ENCODE assay signal across 1 cellular context in the genomic region with DNA sequence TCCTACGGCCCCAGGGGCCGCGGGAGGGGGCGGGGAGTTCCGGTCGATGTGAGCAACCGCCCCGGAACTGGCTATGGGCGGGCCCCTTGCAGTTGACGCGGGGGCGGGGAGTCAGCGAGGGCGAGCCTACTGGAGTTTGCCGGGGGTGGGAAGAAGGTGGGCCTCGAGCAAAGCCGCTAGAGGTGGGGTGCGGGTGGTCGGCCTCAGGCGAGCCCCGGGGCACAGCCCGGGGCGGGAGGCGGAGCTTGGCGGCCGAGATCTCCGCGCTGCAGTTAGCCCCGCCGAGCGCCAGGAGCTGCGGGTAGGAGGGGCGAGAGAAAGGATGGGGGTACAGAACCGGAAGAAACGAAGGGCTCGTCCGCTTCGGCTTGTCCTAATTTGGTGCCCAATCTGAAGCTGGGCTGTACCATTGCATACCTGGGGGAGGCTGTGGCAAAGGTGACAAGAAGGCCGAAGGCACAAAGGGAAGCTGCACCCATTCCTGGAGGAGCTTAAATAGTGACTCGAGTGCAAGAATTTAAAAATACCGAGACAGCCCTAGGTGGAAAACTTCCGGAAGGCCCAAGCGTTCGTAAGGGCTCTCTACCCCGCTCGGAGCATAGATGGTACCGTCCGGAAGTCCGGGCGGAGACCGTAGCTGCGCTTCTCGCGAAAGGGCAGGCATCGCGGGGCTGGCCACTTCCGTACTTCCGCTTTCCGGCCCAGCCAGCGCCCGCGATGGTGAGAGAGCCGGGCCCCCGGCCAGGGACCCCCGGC.
TF ChIP-seq lines count a peak whose summit lies in the region.

TSS of gene ARPC4 (plus strand) at position 678 of the 756 bp plus-strand sequence. CDS start at position 718, 40 bp downstream.
TSS of gene TADA3 (minus strand) at position 69 of the 756 bp plus-strand sequence. CDS start 1,007 bp downstream, outside the sequence.

TF ChIP-seq in K562, 482 proteins besides CTCF, POLR2A, EP300 and RAD21 (continued from another document and continues in another):
- TF ChIP-seq ZMIZ1 (IDR thresholded peaks at IDR 0.05; ENCODE audit: low read depth in 2 of 2, low read length in 2 of 2) = peak in 1 of 2 experiments; percentile 45; a peak in 1 of 4 replicates
- no peak for TF ChIP-seq SAFB (IDR thresholded peaks at IDR 0.05; ENCODE audit: borderline replicate concordance, low read depth, low read length)
- no peak for TF ChIP-seq ZNF24 (IDR thresholded peaks at IDR 0.05)
- no peak for TF ChIP-seq ZNF780A (CRISPR knock-in tag; IDR thresholded peaks at IDR 0.05)
- no peak for TF ChIP-seq NFE2L1 (tag; IDR thresholded peaks at IDR 0.05; ENCODE audit: borderline replicate concordance, low read depth)
- TF ChIP-seq SREBF1 (IDR thresholded peaks at IDR 0.05; ENCODE audit: borderline replicate concordance, low read depth, low read length) = peak; percentile 93; the same call in 1 of the 2 replicates
- no peak for TF ChIP-seq POLR3A (IDR thresholded peaks at IDR 0.05; ENCODE audit: borderline replicate concordance, extremely low read depth, insufficient read depth, insufficient read length)
- no peak for TF ChIP-seq ZBED1 (IDR thresholded peaks at IDR 0.05)
- TF ChIP-seq NEUROD1 (IDR thresholded peaks at IDR 0.05; ENCODE audit: borderline replicate concordance, low read depth, low read length, partially characterized antibody) = peak; percentile 74
- no peak for TF ChIP-seq MED1 (CRISPR knock-in tag; IDR thresholded peaks at IDR 0.05; ENCODE audit: borderline replicate concordance)
- TF ChIP-seq, protein P1, sequence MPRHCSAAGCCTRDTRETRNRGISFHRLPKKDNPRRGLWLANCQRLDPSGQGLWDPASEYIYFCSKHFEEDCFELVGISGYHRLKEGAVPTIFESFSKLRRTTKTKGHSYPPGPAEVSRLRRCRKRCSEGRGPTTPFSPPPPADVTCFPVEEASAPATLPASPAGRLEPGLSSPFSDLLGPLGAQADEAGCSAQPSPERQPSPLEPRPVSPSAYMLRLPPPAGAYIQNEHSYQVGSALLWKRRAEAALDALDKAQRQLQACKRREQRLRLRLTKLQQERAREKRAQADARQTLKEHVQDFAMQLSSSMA (CRISPR knock-in tag; IDR thresholded peaks at IDR 0.05) = no peak
- TF ChIP-seq, protein P2, sequence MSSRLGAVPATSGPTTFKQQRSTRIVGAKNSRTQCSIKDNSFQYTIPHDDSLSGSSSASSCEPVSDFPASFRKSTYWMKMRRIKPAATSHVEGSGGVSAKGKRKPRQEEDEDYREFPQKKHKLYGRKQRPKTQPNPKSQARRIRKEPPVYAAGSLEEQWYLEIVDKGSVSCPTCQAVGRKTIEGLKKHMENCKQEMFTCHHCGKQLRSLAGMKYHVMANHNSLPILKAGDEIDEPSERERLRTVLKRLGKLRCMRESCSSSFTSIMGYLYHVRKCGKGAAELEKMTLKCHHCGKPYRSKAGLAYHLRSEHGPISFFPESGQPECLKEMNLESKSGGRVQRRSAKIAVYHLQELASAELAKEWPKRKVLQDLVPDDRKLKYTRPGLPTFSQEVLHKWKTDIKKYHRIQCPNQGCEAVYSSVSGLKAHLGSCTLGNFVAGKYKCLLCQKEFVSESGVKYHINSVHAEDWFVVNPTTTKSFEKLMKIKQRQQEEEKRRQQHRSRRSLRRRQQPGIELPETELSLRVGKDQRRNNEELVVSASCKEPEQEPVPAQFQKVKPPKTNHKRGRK (tag; IDR thresholded peaks at IDR 0.05) = no peak
- TF ChIP-seq BDP1 (IDR thresholded peaks at IDR 0.05; ENCODE audit: insufficient read depth, insufficient read length) = no peak
- TF ChIP-seq ZNF175 (CRISPR knock-in tag; IDR thresholded peaks at IDR 0.05; ENCODE audit: low read depth) = peak; percentile 33; the same call in 1 of the 2 replicates
- 0 out of 2 replicates have a peak, but pooled peaks have one; percentile 8 for TF ChIP-seq ZNF41 (CRISPR knock-in tag; conservative IDR thresholded peaks at IDR 0.05)
- peak; percentile 42; the same call in 1 of the 2 replicates for TF ChIP-seq ZNF239 (CRISPR knock-in tag; IDR thresholded peaks at IDR 0.05)
- no peak for TF ChIP-seq ZSCAN29 (IDR thresholded peaks at IDR 0.05)
- 0 out of 2 replicates have a peak, but pooled peaks have one; percentile 6 for TF ChIP-seq ZKSCAN1 (IDR thresholded peaks at IDR 0.05; ENCODE audit: low read depth, low read length)
- TF ChIP-seq, protein P3, sequence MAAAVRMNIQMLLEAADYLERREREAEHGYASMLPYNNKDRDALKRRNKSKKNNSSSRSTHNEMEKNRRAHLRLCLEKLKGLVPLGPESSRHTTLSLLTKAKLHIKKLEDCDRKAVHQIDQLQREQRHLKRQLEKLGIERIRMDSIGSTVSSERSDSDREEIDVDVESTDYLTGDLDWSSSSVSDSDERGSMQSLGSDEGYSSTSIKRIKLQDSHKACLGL (CRISPR knock-in tag; IDR thresholded peaks at IDR 0.05; ENCODE audit: borderline replicate concordance, poor library complexity, severe bottlenecking) = no peak
- TF ChIP-seq FOXJ3 (CRISPR knock-in tag; IDR thresholded peaks at IDR 0.05) = no peak
- TF ChIP-seq MTA3 (IDR thresholded peaks at IDR 0.05; ENCODE audit: borderline replicate concordance) = peak; percentile 41; the same call in 1 of the 2 replicates
- no peak for TF ChIP-seq ZNF586 (CRISPR knock-in tag; conservative IDR thresholded peaks at IDR 0.05)
- TF ChIP-seq, protein P4, sequence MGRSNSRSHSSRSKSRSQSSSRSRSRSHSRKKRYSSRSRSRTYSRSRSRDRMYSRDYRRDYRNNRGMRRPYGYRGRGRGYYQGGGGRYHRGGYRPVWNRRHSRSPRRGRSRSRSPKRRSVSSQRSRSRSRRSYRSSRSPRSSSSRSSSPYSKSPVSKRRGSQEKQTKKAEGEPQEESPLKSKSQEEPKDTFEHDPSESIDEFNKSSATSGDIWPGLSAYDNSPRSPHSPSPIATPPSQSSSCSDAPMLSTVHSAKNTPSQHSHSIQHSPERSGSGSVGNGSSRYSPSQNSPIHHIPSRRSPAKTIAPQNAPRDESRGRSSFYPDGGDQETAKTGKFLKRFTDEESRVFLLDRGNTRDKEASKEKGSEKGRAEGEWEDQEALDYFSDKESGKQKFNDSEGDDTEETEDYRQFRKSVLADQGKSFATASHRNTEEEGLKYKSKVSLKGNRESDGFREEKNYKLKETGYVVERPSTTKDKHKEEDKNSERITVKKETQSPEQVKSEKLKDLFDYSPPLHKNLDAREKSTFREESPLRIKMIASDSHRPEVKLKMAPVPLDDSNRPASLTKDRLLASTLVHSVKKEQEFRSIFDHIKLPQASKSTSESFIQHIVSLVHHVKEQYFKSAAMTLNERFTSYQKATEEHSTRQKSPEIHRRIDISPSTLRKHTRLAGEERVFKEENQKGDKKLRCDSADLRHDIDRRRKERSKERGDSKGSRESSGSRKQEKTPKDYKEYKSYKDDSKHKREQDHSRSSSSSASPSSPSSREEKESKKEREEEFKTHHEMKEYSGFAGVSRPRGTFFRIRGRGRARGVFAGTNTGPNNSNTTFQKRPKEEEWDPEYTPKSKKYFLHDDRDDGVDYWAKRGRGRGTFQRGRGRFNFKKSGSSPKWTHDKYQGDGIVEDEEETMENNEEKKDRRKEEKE (IDR thresholded peaks at IDR 0.05; ENCODE audit: borderline replicate concordance in 1 of 2, control insufficient read depth in 1 of 2, low read depth in 2 of 2, low read length in 1 of 2) = peak in 1 of 2 experiments; percentile 99; a peak in 2 of 4 replicates
- no peak for TF ChIP-seq PHF21A (IDR thresholded peaks at IDR 0.05; ENCODE audit: borderline replicate concordance, low read depth)
- no peak; the same call in 1 of the 2 replicates for TF ChIP-seq THRB (CRISPR knock-in tag; conservative IDR thresholded peaks at IDR 0.05)
- TF ChIP-seq CHD2 (IDR thresholded peaks at IDR 0.05; ENCODE audit: low read depth, low read length) = peak; percentile 98
- no peak for TF ChIP-seq DMBX1 (CRISPR knock-in tag; IDR thresholded peaks at IDR 0.05; ENCODE audit: borderline replicate concordance)
- TF ChIP-seq SMARCC2 (IDR thresholded peaks at IDR 0.05; ENCODE audit: low read depth) = no peak
- no peak for TF ChIP-seq POLR3G (IDR thresholded peaks at IDR 0.05; ENCODE audit: extremely low read depth, insufficient read length, insufficient replicate concordance)
- TF ChIP-seq SP1 (CRISPR knock-in tag; IDR thresholded peaks at IDR 0.05) = peak; percentile 48; the same call in 1 of the 2 replicates
- no peak for TF ChIP-seq EWSR1 (IDR thresholded peaks at IDR 0.05; ENCODE audit: borderline replicate concordance, low read depth, partially characterized antibody)
- TF ChIP-seq PHTF2 (CRISPR knock-in tag; IDR thresholded peaks at IDR 0.05) = no peak
- peak; percentile 69 for TF ChIP-seq RBM25 (IDR thresholded peaks at IDR 0.05; ENCODE audit: low read depth, low read length, severe bottlenecking)
- TF ChIP-seq KLF10 (CRISPR knock-in tag; IDR thresholded peaks at IDR 0.05) = no peak
- TF ChIP-seq HDGF (IDR thresholded peaks at IDR 0.05) = no peak
- TF ChIP-seq, protein P5, sequence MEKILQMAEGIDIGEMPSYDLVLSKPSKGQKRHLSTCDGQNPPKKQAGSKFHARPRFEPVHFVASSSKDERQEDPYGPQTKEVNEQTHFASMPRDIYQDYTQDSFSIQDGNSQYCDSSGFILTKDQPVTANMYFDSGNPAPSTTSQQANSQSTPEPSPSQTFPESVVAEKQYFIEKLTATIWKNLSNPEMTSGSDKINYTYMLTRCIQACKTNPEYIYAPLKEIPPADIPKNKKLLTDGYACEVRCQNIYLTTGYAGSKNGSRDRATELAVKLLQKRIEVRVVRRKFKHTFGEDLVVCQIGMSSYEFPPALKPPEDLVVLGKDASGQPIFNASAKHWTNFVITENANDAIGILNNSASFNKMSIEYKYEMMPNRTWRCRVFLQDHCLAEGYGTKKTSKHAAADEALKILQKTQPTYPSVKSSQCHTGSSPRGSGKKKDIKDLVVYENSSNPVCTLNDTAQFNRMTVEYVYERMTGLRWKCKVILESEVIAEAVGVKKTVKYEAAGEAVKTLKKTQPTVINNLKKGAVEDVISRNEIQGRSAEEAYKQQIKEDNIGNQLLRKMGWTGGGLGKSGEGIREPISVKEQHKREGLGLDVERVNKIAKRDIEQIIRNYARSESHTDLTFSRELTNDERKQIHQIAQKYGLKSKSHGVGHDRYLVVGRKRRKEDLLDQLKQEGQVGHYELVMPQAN (IDR thresholded peaks at IDR 0.05; ENCODE audit: borderline replicate concordance) = peak; percentile 56; the same call in 1 of the 2 replicates
- TF ChIP-seq ZNF431 (CRISPR knock-in tag; IDR thresholded peaks at IDR 0.05) = no peak; the same call in 1 of the 2 replicates
- TF ChIP-seq EHMT2 (IDR thresholded peaks at IDR 0.05) = no peak
- TF ChIP-seq CREB1 (IDR thresholded peaks at IDR 0.05) = peak; percentile 37; the same call in 1 of the 2 replicates
- no peak for TF ChIP-seq CREB1 (CRISPR knock-in tag; IDR thresholded peaks at IDR 0.05)
- TF ChIP-seq GABPB2 (CRISPR knock-in tag; conservative IDR thresholded peaks at IDR 0.05) = no peak
- 0 out of 3 replicates have a peak, but pooled peaks of 1 of the 2 experiments have one; percentile 28 for TF ChIP-seq CBX3 (IDR thresholded peaks at IDR 0.05; ENCODE audit: borderline replicate concordance in 1 of 2, low read length in 2 of 2)
- TF ChIP-seq IRF2 (CRISPR knock-in tag; IDR thresholded peaks at IDR 0.05) = no peak
- 0 out of 2 replicates have a peak, but pooled peaks have one; percentile 78 for TF ChIP-seq THAP12 (CRISPR knock-in tag; IDR thresholded peaks at IDR 0.05)
